Comparison of ENCODE assay signal across 19 cellular contexts in the genomic region with DNA sequence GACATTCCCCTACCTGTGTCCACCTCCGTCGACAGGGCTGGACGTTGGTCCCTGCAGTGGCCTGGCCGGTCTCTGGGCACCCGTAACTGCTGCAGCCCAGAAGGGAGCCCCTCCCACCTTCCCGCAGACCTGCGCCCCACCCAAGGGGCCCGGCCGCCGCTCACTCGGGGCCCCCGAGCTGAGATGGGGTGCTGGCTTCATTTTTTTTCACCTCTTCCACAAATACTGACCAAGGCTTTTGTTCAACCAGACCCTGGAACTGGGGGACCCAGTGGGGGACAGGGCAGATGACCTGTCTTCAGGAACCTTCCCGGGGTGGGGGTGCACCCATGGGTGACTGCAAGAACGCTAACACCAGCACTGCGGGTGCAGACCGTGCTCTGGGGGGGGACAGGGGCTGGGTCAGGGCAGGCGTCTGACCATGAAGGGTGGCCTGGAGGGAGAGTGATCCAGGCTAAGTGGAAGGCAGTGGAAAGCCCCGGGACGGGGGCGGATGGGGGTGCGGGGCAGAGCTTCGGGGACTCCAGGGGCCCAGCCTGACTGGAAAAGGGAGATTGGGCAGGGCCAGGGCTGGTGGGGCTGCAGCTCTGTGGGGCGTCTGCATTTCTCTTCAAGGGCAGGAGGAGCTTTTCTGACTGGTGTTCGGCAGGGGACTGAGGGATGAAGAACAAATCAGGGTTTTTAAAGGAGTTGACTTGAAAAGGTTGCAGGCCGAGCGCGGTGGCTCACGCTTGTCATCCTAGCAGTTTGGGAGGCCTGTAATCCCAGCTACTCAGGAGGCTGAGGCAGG. TPM values are rescaled to one million over a fixed set of nuclear protein-coding genes. Genes with fewer than 3 reads are reported as not detected.
A peak's percentile ranks its signal among the peaks of the same experiment; 100 is the strongest.
DNase-seq lines count a peak whose midpoint lies in the region; ATAC-seq and TF ChIP-seq lines count a peak whose summit lies in the region.
"Had no signal": no experiment of that assay in that cellular context is flagged by ENCODE, and none has a peak within 500 bp of the region (broad histone marks: within the 10 kb centered on the region; RNA-seq: fewer than 3 reads in every experiment).

No MANE protein-coding gene starts in this region.

- DNase-seq in stimulated activated CD4-positive, alpha-beta T cell treated with anti-CD3 and anti-CD28 coated beads, Interleukin-12 subunit alpha, Interleukin-12 subunit beta, amount 100 ng/mL, for 4 hours: peak; percentile 15
- no peak for DNase-seq in stimulated activated CD4-positive, alpha-beta T cell treated with anti-CD3 and anti-CD28 coated beads, Interleukin-4, amount 100 ng/mL, for 24 hours
- DNase-seq in Panc1 (ENCODE audit: low read depth, low spot score): no peak
- DNase-seq in activated naive CD8-positive, alpha-beta T cell treated with anti-CD3 and anti-CD28 coated beads, Interleukin-2, amount 10 ng/mL, durations not matched to agents 7 days and 5 days: no peak
- DNase-seq in stimulated activated CD4-positive, alpha-beta T cell treated with anti-CD3 and anti-CD28 coated beads, Interleukin-2, amount 100 ng/mL, for 4 hours (ENCODE audit: low read depth): peak; percentile 36
- no peak for DNase-seq in WERI-Rb-1
- no peak for DNase-seq in stimulated activated naive CD4-positive, alpha-beta T cell treated with Interleukin-2 at 50 U/mL for 16 hours (lab: John Stamatoyannopoulos, UW)
- DNase-seq in NCI-H446 treated with DMSO at 0.1 percent for 48 hours (lab: John Stamatoyannopoulos, UW): no peak
- DNase-seq: CD8-positive, alpha-beta T cell; esophagus squamous epithelium; KBM-7; NCI-H2081 treated with DMSO at 0.1 percent for 48 hours; NCI-H69; SJCRH30; substantia nigra had no signal

- H3K27me3 ChIP-seq in Panc1 (ENCODE audit: control insufficient read depth, insufficient read depth, low read length): no peaks in the 10 kb centered on the region
- no peaks in the 10 kb centered on the region for H3K27me3 ChIP-seq in WERI-Rb-1 (ENCODE audit: insufficient read depth, low read depth, severe bottlenecking)
- H3K27me3 ChIP-seq: SJCRH30, vagina had no signal

- peaks cover 27% of the 10 kb centered on the region for H3K4me1 ChIP-seq in Panc1 (ENCODE audit: control insufficient read depth, insufficient read depth, low read length)

- no peak overlapping the region for H3K4me3 ChIP-seq in Panc1 (ENCODE audit: low read depth in 2 of 2, low read length in 2 of 2)
- H3K4me3 ChIP-seq in WERI-Rb-1 (ENCODE audit: low read depth, low read length): no peak overlapping the region
- H3K4me3 ChIP-seq: esophagus squamous epithelium, SJCRH30, vagina had no signal

- in situ Hi-C loops in Panc1 (cut with HindIII; ENCODE audit: low pct_unique_long_range_greater_than_20kb, low sequenced_read_pairs): no loop called here

- CTCF ChIA-PET in Panc1 (lab: Charles Lee): interaction anchor here (0.7 kb wide), 1 partner anchor 60 kb away, joined by 3 read pairs; no protein-coding TSS in a partner anchor

- POLR2A ChIA-PET in Panc1 (lab: Charles Lee): no interaction called here
- POLR2A ChIA-PET in activated naive CD8-positive, alpha-beta T cell treated with anti-CD3 and anti-CD28 coated beads, Interleukin-2, amount 10 ng/mL, durations not matched to agents 7 days and 5 days (lab: Charles Lee): interaction anchor here (1.1 kb wide), 1 partner anchor 21 kb away, joined by 4 read pairs; no protein-coding TSS in a partner anchor

- H3K36me3 ChIP-seq in Panc1 (ENCODE audit: control insufficient read depth, insufficient read depth, low read length) (peaks cover 3% of the 10 kb centered on the region; the same call in 1 of the 2 replicates), WERI-Rb-1 (peaks cover 7% of the 10 kb centered on the region)
- H3K36me3 ChIP-seq: vagina had no signal

- H3K27ac Mint-ChIP-seq in activated naive CD8-positive, alpha-beta T cell treated with anti-CD3 and anti-CD28 coated beads, Interleukin-2, amount 10 ng/mL, durations not matched to agents 7 days and 5 days: peak overlapping the region; percentile 45
- H3K27ac Mint-ChIP-seq: CD8-positive, alpha-beta T cell; T-helper 1 cell treated with Interleukin-12 subunit alpha and Interleukin-12 subunit beta and Interleukin-4 antibody, amounts not matched to agents 30 μg/mL and 1 μg/mL, for 36 hours; WTC11 had no signal

- H3K27ac ChIP-seq in Panc1 (ENCODE audit: low read length): no peak overlapping the region
- H3K27ac ChIP-seq in WERI-Rb-1: no peak overlapping the region
- H3K27ac ChIP-seq: SJCRH30, vagina had no signal

- no peak overlapping the region for H3K4me3 Mint-ChIP-seq in activated naive CD8-positive, alpha-beta T cell treated with anti-CD3 and anti-CD28 coated beads, Interleukin-2, amount 10 ng/mL, durations not matched to agents 7 days and 5 days
- H3K4me3 Mint-ChIP-seq: CD8-positive, alpha-beta T cell; T-helper 1 cell treated with Interleukin-12 subunit alpha and Interleukin-12 subunit beta and Interleukin-4 antibody, amounts not matched to agents 30 μg/mL and 1 μg/mL, for 36 hours; WTC11 had no signal

- no peaks in the 10 kb centered on the region for H3K9me3 Mint-ChIP-seq in activated naive CD8-positive, alpha-beta T cell treated with anti-CD3 and anti-CD28 coated beads, Interleukin-2, amount 10 ng/mL, durations not matched to agents 7 days and 5 days
- H3K9me3 Mint-ChIP-seq: CD8-positive, alpha-beta T cell; T-helper 1 cell treated with Interleukin-12 subunit alpha and Interleukin-12 subunit beta and Interleukin-4 antibody, amounts not matched to agents 30 μg/mL and 1 μg/mL, for 36 hours; WTC11 had no signal

- no peaks in the 10 kb centered on the region for H3K9me3 ChIP-seq in Panc1 (ENCODE audit: control insufficient read depth, insufficient read depth, low read depth, low read length)
- H3K9me3 ChIP-seq in WERI-Rb-1 (ENCODE audit: severe bottlenecking): no peaks in the 10 kb centered on the region
- H3K9me3 ChIP-seq: esophagus squamous epithelium, SJCRH30, vagina had no signal

- ATAC-seq in Panc1: peak; percentile 44
- ATAC-seq in activated naive CD8-positive, alpha-beta T cell treated with anti-CD3 and anti-CD28 coated beads, Interleukin-2, amount 10 ng/mL, durations not matched to agents 7 days and 5 days (ENCODE audit: low read depth): peak; percentile 10
- ATAC-seq: CD8-positive, alpha-beta T cell; left lobe of liver; WTC11 had no signal

- intact Hi-C loops in Panc1 (cut with micrococcal nuclease; ENCODE audit: unreplicated experiment): no loop called here

- no peaks in the 10 kb centered on the region for H3K4me1 Mint-ChIP-seq in activated naive CD8-positive, alpha-beta T cell treated with anti-CD3 and anti-CD28 coated beads, Interleukin-2, amount 10 ng/mL, durations not matched to agents 7 days and 5 days

- peaks cover 2% of the 10 kb centered on the region for H3K36me3 Mint-ChIP-seq in activated naive CD8-positive, alpha-beta T cell treated with anti-CD3 and anti-CD28 coated beads, Interleukin-2, amount 10 ng/mL, durations not matched to agents 7 days and 5 days

- no peak for TF ChIP-seq CTCF in Panc1 (IDR thresholded peaks at IDR 0.05)
- no peak for TF ChIP-seq CTCF in WERI-Rb-1 (IDR thresholded peaks at IDR 0.05; ENCODE audit: low read depth, low read length)

- no peaks in the 10 kb centered on the region for H3K27me3 Mint-ChIP-seq in activated naive CD8-positive, alpha-beta T cell treated with anti-CD3 and anti-CD28 coated beads, Interleukin-2, amount 10 ng/mL, durations not matched to agents 7 days and 5 days

- BruUV-seq in Panc1 (replicated peaks; lab: Mats Ljungman, UMichigan): no TSS peak

RNA-seq across cellular contexts. Expression of gene SLC7A5, which starts 42.3 kb away (rescaled TPM):
- total RNA-seq in Panc1 (2021; ENCODE audit: unreplicated experiment): 231 TPM
- 265 TPM for polyA plus RNA-seq in Panc1 (2012; ENCODE audit: insufficient read length)
- total RNA-seq in activated naive CD8-positive, alpha-beta T cell treated with anti-CD3 and anti-CD28 coated beads, Interleukin-2, amount 10 ng/mL, durations not matched to agents 7 days and 5 days: 10 to 100 TPM; 59.2 to 63.9 TPM

Comparison
In these comparisons a context has a peak if more than half of its experiments do, and no peak if none do; other contexts are left out.
1. DNase-seq: peak in stimulated activated CD4-positive, alpha-beta T cell treated with anti-CD3 and anti-CD28 coated beads, Interleukin-12 subunit alpha, Interleukin-12 subunit beta, amount 100 ng/mL, for 4 hours (single experiment) and stimulated activated CD4-positive, alpha-beta T cell treated with anti-CD3 and anti-CD28 coated beads, Interleukin-2, amount 100 ng/mL, for 4 hours (single experiment); none in stimulated activated CD4-positive, alpha-beta T cell treated with anti-CD3 and anti-CD28 coated beads, Interleukin-4, amount 100 ng/mL, for 24 hours (single experiment), Panc1 (single experiment), activated naive CD8-positive, alpha-beta T cell treated with anti-CD3 and anti-CD28 coated beads, Interleukin-2, amount 10 ng/mL, durations not matched to agents 7 days and 5 days (single experiment), WERI-Rb-1 (single experiment), stimulated activated naive CD4-positive, alpha-beta T cell treated with Interleukin-2 at 50 U/mL for 16 hours (single experiment) and NCI-H446 treated with DMSO at 0.1 percent for 48 hours (single experiment).